ENCODE assay signal across 9 cellular contexts in the genomic region with DNA sequence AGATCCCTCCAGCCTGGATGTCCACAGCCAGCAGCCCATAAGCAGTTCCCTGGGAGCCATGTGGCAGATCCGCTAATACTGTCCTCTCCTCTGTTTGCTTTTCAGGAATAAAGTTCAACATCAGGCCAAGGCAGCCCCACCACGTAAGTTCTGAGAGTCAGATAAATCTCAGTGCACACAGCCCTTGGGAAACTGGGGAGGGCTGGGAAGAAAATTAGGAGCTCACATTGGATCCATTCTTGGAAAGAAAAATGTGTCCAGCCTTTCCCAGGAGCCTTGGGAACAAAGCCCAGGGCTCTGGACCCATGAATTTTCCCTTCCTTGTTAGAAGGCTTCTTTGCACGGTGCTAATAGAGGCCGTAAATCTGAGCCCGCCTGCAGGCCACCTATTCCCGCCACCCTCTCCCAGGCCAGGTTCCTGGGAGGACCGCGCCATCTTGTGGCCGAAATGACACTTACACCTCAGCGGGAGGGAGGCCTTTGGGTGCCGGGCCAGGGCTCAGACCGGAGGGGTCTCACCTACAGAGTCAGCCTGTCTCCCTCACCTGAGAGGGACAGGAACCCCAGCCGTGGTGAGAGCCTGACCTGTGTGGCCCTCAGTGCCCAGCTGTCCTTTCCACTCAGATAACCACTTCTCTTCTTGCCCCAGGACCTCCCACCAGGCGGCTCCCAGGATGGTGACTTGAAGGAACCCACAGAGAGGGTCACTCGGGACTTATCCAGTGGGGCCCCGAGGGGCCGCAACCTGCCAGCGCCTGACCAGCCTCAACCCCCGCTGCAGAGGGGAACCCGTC. TPM values are rescaled to one million over a fixed set of nuclear protein-coding genes. Genes with fewer than 3 reads are reported as not detected.
DNase-seq lines count a peak whose midpoint lies in the region; ATAC-seq and TF ChIP-seq lines count a peak whose summit lies in the region.
"Had no signal": no experiment of that assay in that cellular context is flagged by ENCODE, and none has a peak within 500 bp of the region (broad histone marks: within the 10 kb centered on the region; RNA-seq: fewer than 3 reads in every experiment).

No MANE protein-coding gene starts in this region.

- H3K9ac ChIP-seq in mammary epithelial cell (ENCODE audit: insufficient read depth, low read length): no peak overlapping the region

- H3K9me3 ChIP-seq in mammary epithelial cell (replicated peaks; ENCODE audit: insufficient read depth, low read length): no peaks in the 10 kb centered on the region

- BruUV-seq in mammary epithelial cell (replicated peaks; lab: Mats Ljungman, UMichigan): no TSS peak

- H3K79me2 ChIP-seq in mammary epithelial cell (ENCODE audit: insufficient read depth, low read length): no peaks in the 10 kb centered on the region

- in situ Hi-C loops in mammary epithelial cell (cut with MboI; ENCODE audit: low sequenced_read_pairs in 2 of 2): loop anchor here (5.0 to 25.0 kb wide), 2 partner anchors 344 to 534 kb away; a partner anchor contains a TSS

- H4K20me1 ChIP-seq in mammary epithelial cell (ENCODE audit: insufficient read depth, low read length): no peaks in the 10 kb centered on the region

- 36% methylated on average over 13 of the region's 20 CpGs for WGBS in mammary epithelial cell (ENCODE audit: low coverage, missing lambda C conversion rate)

- H3K4me2 ChIP-seq in mammary epithelial cell (ENCODE audit: insufficient read depth, low read depth, low read length): no peak overlapping the region

- H3K36me3 ChIP-seq in BJ (ENCODE audit: control insufficient read depth, insufficient read depth, low read length): no peaks in the 10 kb centered on the region
- H3K36me3 ChIP-seq in mammary epithelial cell (ENCODE audit: insufficient read depth, low read length): no peaks in the 10 kb centered on the region
- no peaks in the 10 kb centered on the region for H3K36me3 ChIP-seq in kidney epithelial cell (ENCODE audit: control insufficient read depth, insufficient read depth, low read length)

- dilution Hi-C loops in mammary epithelial cell (cut with HindIII; ENCODE audit: low sequenced_read_pairs): no loop called here

- POLR2A ChIA-PET in BJ (lab: Charles Lee): no interaction called here

- CTCF ChIA-PET in BJ (lab: Yijun Ruan, JAX) (interaction anchor here (0.6 to 7.1 kb wide), 36 partner anchors 9 to 647 kb away, joined by 3 to 125 read pairs (median 5); a partner anchor contains a TSS), mammary epithelial cell (lab: Charles Lee; ENCODE audit: low non-redundant PET) (interaction anchor here (0.6 to 1.7 kb wide), 3 partner anchors 340 to 355 kb away, joined by 3 to 8 read pairs (median 7); no protein-coding TSS in a partner anchor)

- H3K27me3 ChIP-seq in BJ (ENCODE audit: control insufficient read depth, insufficient read depth, low read length): peaks cover 5% of the 10 kb centered on the region
- H3K27me3 ChIP-seq in mammary epithelial cell (ENCODE audit: insufficient read depth, low read length): no peaks in the 10 kb centered on the region
- H3K27me3 ChIP-seq in kidney epithelial cell (ENCODE audit: control insufficient read depth, insufficient read depth, low read length): peaks cover 7% of the 10 kb centered on the region

- H3K4me3 ChIP-seq in BJ (ENCODE audit: low read depth, low read length): no peak overlapping the region
- H3K4me3 ChIP-seq in WI38 (ENCODE audit: low read depth, low read length): no peak overlapping the region
- H3K4me3 ChIP-seq in mammary epithelial cell (replicated peaks in 1 of 3; ENCODE audit: insufficient read depth in 1 of 3, low read depth in 2 of 3, low read length in 3 of 3): no peak overlapping the region
- no peak overlapping the region for H3K4me3 ChIP-seq in kidney epithelial cell (ENCODE audit: low read depth, low read length)
- H3K4me3 ChIP-seq: skin epidermis had no signal

- no peaks in the 10 kb centered on the region for H3K4me1 ChIP-seq in mammary epithelial cell (ENCODE audit: insufficient read depth, low read length)

- H3K27ac ChIP-seq in mammary epithelial cell (ENCODE audit: insufficient read depth, low read depth, low read length): no peak overlapping the region
- H3K27ac ChIP-seq: skin epidermis had no signal

- no peak for ATAC-seq in HG02798 (IDR thresholded peaks at IDR 0.05; ENCODE audit: poor library complexity, unreplicated experiment)

- intact Hi-C loops in mammary epithelial cell (cut with micrococcal nuclease): loop anchor here (1.0 to 5.0 kb wide), 4 partner anchors 341 to 629 kb away; no protein-coding TSS in a partner anchor

- H2AFZ ChIP-seq in mammary epithelial cell (ENCODE audit: low read depth, low read length): no peak overlapping the region

- DNase-seq in BJ (ENCODE audit: low read depth) (no peak), H4 (ENCODE audit: low spot score) (peak; percentile 71), NCI-H2171 treated with DMSO at 0.1 percent for 48 hours (lab: John Stamatoyannopoulos, UW) (peak; percentile 68), mammary epithelial cell (peak; percentile 36), kidney epithelial cell (ENCODE audit: low read depth) (no peak)
- DNase-seq in stimulated activated CD4-positive, alpha-beta T cell treated with anti-CD3 and anti-CD28 coated beads, Interleukin-2, amount 100 ng/mL, for 4 hours (ENCODE audit: low read depth): peak; percentile 29

- TF ChIP-seq CTCF in BJ (IDR thresholded peaks at IDR 0.05; ENCODE audit: insufficient read depth, low read depth, low read length) (peak; percentile 83), WI38 (IDR thresholded peaks at IDR 0.05; ENCODE audit: low read depth, low read length) (peak; percentile 72), mammary epithelial cell (conservative IDR thresholded peaks at IDR 0.05 in 1 of 2, IDR thresholded peaks at IDR 0.05 in 1 of 2; ENCODE audit: extremely low read depth in 1 of 2, insufficient read depth in 1 of 2, low read depth in 1 of 2, low read length in 2 of 2) (peak; percentile 77 to 86), kidney epithelial cell (IDR thresholded peaks at IDR 0.05; ENCODE audit: insufficient read depth, low read length, poor library complexity, severe bottlenecking) (peak; percentile 81)

RNA-seq across cellular contexts. Expression of a gene that starts 25.2 kb away (rescaled TPM):
- polyA plus RNA-seq in BJ (2011; rRNA removed): 35.5 and 59.1 TPM in 2 replicates
- 23.4 and 27.5 TPM in 2 replicates for polyA minus RNA-seq in BJ (2011; rRNA and poly(A)+ RNA removed)
- 45.7 and 69.3 TPM in 2 replicates for total RNA-seq in H4 (2014; rRNA removed; shearing (Covaris generic))
- 10 to 100 TPM; 49.9 to 78.5 TPM for total RNA-seq in mammary epithelial cell
- polyA plus RNA-seq in mammary epithelial cell: 31.5 TPM
- 18.8 TPM for polyA minus RNA-seq in mammary epithelial cell
- 71.1 and 73.5 TPM in 2 replicates for total RNA-seq in kidney epithelial cell

Comparison
In these comparisons a context has a peak if more than half of its experiments do, and no peak if none do; other contexts are left out.
1. DNase-seq: peak in H4 (single experiment), NCI-H2171 treated with DMSO at 0.1 percent for 48 hours (single experiment), mammary epithelial cell (single experiment) and stimulated activated CD4-positive, alpha-beta T cell treated with anti-CD3 and anti-CD28 coated beads, Interleukin-2, amount 100 ng/mL, for 4 hours (single experiment); none in BJ (single experiment) and kidney epithelial cell (single experiment).
2. Peak in every context shown above with its lines, with median percentiles within 50 percentile points of each other: CTCF ChIP-seq.